1 cellular context compared by ENCODE assay signal in genomic region chr3:99855900-99856299, GRCh38.
TF ChIP-seq lines count a peak whose summit lies in the region.

No MANE protein-coding gene starts in this region.

TF ChIP-seq in WTC11, 78 proteins besides CTCF, POLR2A, EP300 and RAD21 (continued from another document):
- TF ChIP-seq AR (CRISPR knock-in tag; IDR thresholded peaks at IDR 0.05): no peak
